ENCODE assay signal across 19 cellular contexts in genomic region chr20:54680439-54680838, GRCh38.
"Had no signal": no experiment of that assay in that cellular context is flagged by ENCODE, and none has a peak within 500 bp of the region (broad histone marks: within the 10 kb centered on the region; RNA-seq: fewer than 3 reads in every experiment).

No MANE protein-coding gene starts in this region.

- FAIRE-seq: frontal cortex, keratinocyte, small intestine had no signal

- H3K4me3 ChIP-seq: colonic mucosa, esophagus squamous epithelium, lung, mucosa of descending colon, suprapubic skin, transverse colon, upper lobe of right lung, uterus had no signal

- ATAC-seq: left ventricle myocardium superior; natural killer cell treated with Interleukin-12 subunit alpha and Interleukin-12 subunit beta and Interleukin-15 and Interleukin-18, amount 100 ng/mL, for 72 hours; stimulated activated naive CD8-positive, alpha-beta T cell treated with anti-CD3 and anti-CD28 coated beads, Interleukin-15, amount 100 ng/mL, for 72 hours; upper lobe of right lung had no signal

- H3K36me3 ChIP-seq: colonic mucosa, esophagus squamous epithelium, suprapubic skin, transverse colon, upper lobe of right lung, uterus had no signal

- H3K4me1 ChIP-seq: colonic mucosa, suprapubic skin, uterus had no signal

- H3K27ac ChIP-seq: colonic mucosa, esophagus squamous epithelium, suprapubic skin, transverse colon, upper lobe of right lung, uterus had no signal

- H3K27me3 ChIP-seq: colonic mucosa, uterus had no signal

- DNase-seq: colonic mucosa; effector CD8-positive, alpha-beta T cell; esophagus squamous epithelium; left ventricle myocardium superior; naive B cell; stimulated activated CD4-positive, alpha-beta T cell treated with anti-CD3 and anti-CD28 coated beads, Interleukin-12 subunit alpha, Interleukin-12 subunit beta, amount 100 ng/mL, for 4 hours; stimulated activated CD4-positive, alpha-beta T cell treated with anti-CD3 and anti-CD28 coated beads, Interleukin-1b, Interleukin-23, amount 100 ng/mL, for 48 hours; stimulated activated CD4-positive, alpha-beta T cell treated with anti-CD3 and anti-CD28 coated beads, Interleukin-4, amount 100 ng/mL, for 1 hour; upper lobe of right lung; uterus had no signal

- H3K9me3 ChIP-seq: colonic mucosa, esophagus squamous epithelium, mucosa of descending colon, suprapubic skin, transverse colon, upper lobe of right lung, uterus had no signal
